Comparison of ENCODE assay signal across 9 cellular contexts in the genomic region with DNA sequence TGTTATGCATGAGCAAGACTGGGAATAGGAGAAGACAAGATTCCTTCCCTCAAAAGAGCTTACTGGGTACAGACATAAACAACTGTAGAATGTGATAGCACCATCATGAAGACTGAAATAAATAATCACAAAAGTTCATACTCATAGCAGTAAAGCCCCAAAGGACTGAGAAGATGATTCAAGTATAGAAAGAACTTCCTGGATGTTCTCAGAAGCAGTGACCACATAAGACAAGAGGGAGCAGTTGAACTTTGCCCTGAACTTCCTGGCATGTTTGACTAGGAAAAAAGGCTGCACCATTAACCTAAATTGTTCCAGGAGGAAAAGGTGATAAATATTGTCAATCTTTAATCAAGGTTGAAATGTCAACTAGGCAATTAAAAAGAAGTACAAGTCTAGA. TPM values are rescaled to one million over a fixed set of nuclear protein-coding genes. Genes with fewer than 3 reads are reported as not detected.
DNase-seq lines count a peak whose midpoint lies in the region; ATAC-seq lines count a peak whose summit lies in the region.
"Had no signal": no experiment of that assay in that cellular context is flagged by ENCODE, and none has a peak within 500 bp of the region (broad histone marks: within the 10 kb centered on the region; RNA-seq: fewer than 3 reads in every experiment).

No MANE protein-coding gene starts in this region.

- ATAC-seq in CD4-positive, CD25-positive, alpha-beta regulatory T cell (ENCODE audit: low read depth in 2 of 2), result peak; percentile 68 to 70
- peak; percentile 57 for ATAC-seq in GM21381 (IDR thresholded peaks at IDR 0.05; ENCODE audit: unreplicated experiment)
- ATAC-seq in HG03139 (IDR thresholded peaks at IDR 0.05; ENCODE audit: unreplicated experiment), result no peak

- no peaks in the 10 kb centered on the region for H3K9me3 Mint-ChIP-seq in CD4-positive, CD25-positive, alpha-beta regulatory T cell

- peak overlapping the region; percentile 0 to 97 (median 23) for H3K27ac Mint-ChIP-seq in CD4-positive, CD25-positive, alpha-beta regulatory T cell

- H3K4me3 Mint-ChIP-seq in CD4-positive, CD25-positive, alpha-beta regulatory T cell, result peak overlapping the region in 3 of 4 donors; percentile 1 to 37 (median 26)

- peak overlapping the region; percentile 35 for H3K27ac ChIP-seq in CD4-positive, CD25-positive, alpha-beta regulatory T cell (ENCODE audit: insufficient read depth, low read length, poor library complexity, severe bottlenecking)
- H3K27ac ChIP-seq: VCaP had no signal

- peaks cover 25% of the 10 kb centered on the region for H3K4me1 ChIP-seq in CD4-positive, CD25-positive, alpha-beta regulatory T cell (ENCODE audit: control insufficient read depth, insufficient read depth, low read length, poor library complexity, severe bottlenecking)

- H3K27me3 Mint-ChIP-seq in CD4-positive, CD25-positive, alpha-beta regulatory T cell, result no peaks in the 10 kb centered on the region

- no peaks in the 10 kb centered on the region for H3K27me3 ChIP-seq in CD4-positive, CD25-positive, alpha-beta regulatory T cell (ENCODE audit: control insufficient read depth, insufficient read depth, low read length)

- H3K4me1 Mint-ChIP-seq in CD4-positive, CD25-positive, alpha-beta regulatory T cell, result peaks cover 10 to 39% (median 36%) of the 10 kb centered on the region in 4 donors

- H3K4me3 ChIP-seq in CD4-positive, CD25-positive, alpha-beta regulatory T cell (ENCODE audit: low read depth, low read length), result peak overlapping the region; percentile 33

- H3K36me3 Mint-ChIP-seq in CD4-positive, CD25-positive, alpha-beta regulatory T cell, result no peaks in the 10 kb centered on the region

- peak in 1 of 3 donors; percentile 69 for DNase-seq in CD4-positive, CD25-positive, alpha-beta regulatory T cell
- DNase-seq in MV-4-11 (lab: John Stamatoyannopoulos, UW), result peak; percentile 24
- DNase-seq in fibroblast of the conjunctiva (ENCODE audit: low read depth), result peak; percentile 16
- no peak for DNase-seq in NCI-H1048 (lab: John Stamatoyannopoulos, UW)
- DNase-seq in amniotic stem cell (lab: John Stamatoyannopoulos, UW), result no peak
- no peak for DNase-seq in NCI-H2029 treated with DMSO at 0.1 percent for 48 hours (lab: John Stamatoyannopoulos, UW)

- H3K36me3 ChIP-seq in CD4-positive, CD25-positive, alpha-beta regulatory T cell (ENCODE audit: control insufficient read depth, insufficient read depth, low read length), result no peaks in the 10 kb centered on the region

- H3K9me3 ChIP-seq in CD4-positive, CD25-positive, alpha-beta regulatory T cell (ENCODE audit: control insufficient read depth in 2 of 2, low read length in 2 of 2), result no peaks in the 10 kb centered on the region

RNA-seq across cellular contexts. Expression of gene CCDC141, which starts 57.8 kb away (rescaled TPM):
- total RNA-seq in CD4-positive, CD25-positive, alpha-beta regulatory T cell, result 153 TPM
- 10 to 100 TPM in 3 of 4 donors, 1 to 10 TPM in 1; 8.3 to 16.6 (median 12.9) TPM for polyA plus RNA-seq in CD4-positive, CD25-positive, alpha-beta regulatory T cell

Comparison
In these comparisons a context has a peak if more than half of its experiments do, and no peak if none do; other contexts are left out.
1. DNase-seq: peak in MV-4-11 (single experiment) and fibroblast of the conjunctiva (single experiment); none in NCI-H1048 (single experiment), amniotic stem cell (single experiment) and NCI-H2029 treated with DMSO at 0.1 percent for 48 hours (single experiment).